ENCODE assay signal across 17 cellular contexts in genomic region chr17:15977894-15978293, GRCh38. TPM values are rescaled to one million over a fixed set of nuclear protein-coding genes. Genes with fewer than 3 reads are reported as not detected.
DNase-seq lines count a peak whose midpoint lies in the region; ATAC-seq and TF ChIP-seq lines count a peak whose summit lies in the region.
"Had no signal": no experiment of that assay in that cellular context is flagged by ENCODE, and none has a peak within 500 bp of the region (broad histone marks: within the 10 kb centered on the region; RNA-seq: fewer than 3 reads in every experiment).

No MANE protein-coding gene starts in this region.

- H3K36me3 ChIP-seq in GM23338 (ENCODE audit: insufficient read depth): no peaks in the 10 kb centered on the region; the same call in 1 of the 2 replicates
- peaks cover 47% of the 10 kb centered on the region for H3K36me3 ChIP-seq in WERI-Rb-1
- H3K36me3 ChIP-seq: BE2C had no signal

- TF ChIP-seq CTCF in GM23338 (conservative IDR thresholded peaks at IDR 0.05; ENCODE audit: low read depth in 2 of 2): no peak
- TF ChIP-seq CTCF in HFF-Myc (IDR thresholded peaks at IDR 0.05; ENCODE audit: low read depth, low read length, missing control alignments): peak; percentile 8
- peak; percentile 38; the same call in 1 of the 2 replicates for TF ChIP-seq CTCF in WERI-Rb-1 (IDR thresholded peaks at IDR 0.05; ENCODE audit: low read depth, low read length)
- no peak for TF ChIP-seq CTCF in glutamatergic neuron (IDR thresholded peaks at IDR 0.05; ENCODE audit: partially characterized antibody, unreplicated experiment)

- H3K9me3 ChIP-seq in WERI-Rb-1 (ENCODE audit: severe bottlenecking): no peaks in the 10 kb centered on the region
- H3K9me3 ChIP-seq: BE2C, HAP-1 had no signal

- H3F3A ChIP-seq in GM23338 (replicated peaks; ENCODE audit: low read depth): 0 out of 2 replicates have a peak, but pooled peaks cover 3% of the 10 kb centered on the region

- H3K27me3 ChIP-seq in GM23338 (ENCODE audit: insufficient read depth) (no peaks in the 10 kb centered on the region), WERI-Rb-1 (ENCODE audit: insufficient read depth, low read depth, severe bottlenecking) (no peaks in the 10 kb centered on the region)
- H3K27me3 ChIP-seq: BE2C had no signal

- H3K36me3 Mint-ChIP-seq in GM23338 (ENCODE audit: low read depth): peaks cover 69% of the 10 kb centered on the region
- peaks cover 31% of the 10 kb centered on the region for H3K36me3 Mint-ChIP-seq in glutamatergic neuron (ENCODE audit: unreplicated experiment)

- peaks cover 8% of the 10 kb centered on the region for H3K9me3 Mint-ChIP-seq in GM23338
- peaks cover 6% of the 10 kb centered on the region for H3K9me3 Mint-ChIP-seq in glutamatergic neuron (ENCODE audit: unreplicated experiment)
- H3K9me3 Mint-ChIP-seq: CD4-positive, alpha-beta T cell; HFFc6 had no signal

- no peaks in the 10 kb centered on the region for H3K79me2 ChIP-seq in GM23338 (replicated peaks; ENCODE audit: insufficient read depth)

- no peak for ATAC-seq in GM23338
- ATAC-seq in HG02970 (IDR thresholded peaks at IDR 0.05; ENCODE audit: low FRiP score, unreplicated experiment): no peak
- ATAC-seq: GM12878, K562 had no signal

- no peak overlapping the region for H2AFZ ChIP-seq in GM23338

- H3K4me3 Mint-ChIP-seq in GM23338 (no peak overlapping the region), glutamatergic neuron (ENCODE audit: unreplicated experiment) (no peak overlapping the region)
- H3K4me3 Mint-ChIP-seq: CD4-positive, alpha-beta T cell; HFFc6 had no signal

- no peaks in the 10 kb centered on the region for H3K9me2 ChIP-seq in GM23338 (ENCODE audit: insufficient read depth)

- peaks cover 10% of the 10 kb centered on the region for H3K4me1 Mint-ChIP-seq in GM23338
- H3K4me1 Mint-ChIP-seq in glutamatergic neuron (ENCODE audit: low read depth, unreplicated experiment): peaks cover 6% of the 10 kb centered on the region

- DNase-seq in GM23338 (ENCODE audit: low spot score): no peak
- DNase-seq in HFF-Myc (ENCODE audit: extremely low read depth, low read depth): no peak
- DNase-seq in WERI-Rb-1: no peak
- no peak for DNase-seq in glutamatergic neuron
- DNase-seq in NCI-H526 treated with DMSO at 0.1 percent for 48 hours (lab: John Stamatoyannopoulos, UW): no peak
- no peak for DNase-seq in GDM1 (lab: John Stamatoyannopoulos, UW)
- DNase-seq: ACHN; BE2C; C1 segment of cervical spinal cord; CD4-positive, alpha-beta T cell; DMS79 treated with DMSO at 0.1 percent for 48 hours; HFFc6; IMR-90 had no signal

- peaks cover 7% of the 10 kb centered on the region; the same call in 1 of the 2 replicates for H3K4me1 ChIP-seq in GM23338 (ENCODE audit: insufficient read depth)
- H3K4me1 ChIP-seq: BE2C had no signal

- no peak overlapping the region for H3K4me2 ChIP-seq in GM23338

- peak overlapping the region; percentile 24 for H3K27ac Mint-ChIP-seq in GM23338
- peak overlapping the region; percentile 28 for H3K27ac Mint-ChIP-seq in glutamatergic neuron (ENCODE audit: unreplicated experiment)
- H3K27ac Mint-ChIP-seq: CD4-positive, alpha-beta T cell; HFFc6 had no signal

- H4K20me1 ChIP-seq in GM23338 (replicated peaks; ENCODE audit: insufficient read depth): 0 out of 2 replicates have a peak, but pooled peaks cover 3% of the 10 kb centered on the region

- H3K4me3 ChIP-seq in GM23338: no peak overlapping the region
- H3K4me3 ChIP-seq in HFF-Myc (replicated peaks; ENCODE audit: low read depth, low read length): no peak overlapping the region
- no peak overlapping the region for H3K4me3 ChIP-seq in WERI-Rb-1 (ENCODE audit: low read depth, low read length)
- H3K4me3 ChIP-seq: GM12878, HAP-1, K562 had no signal

- H3K27ac ChIP-seq in GM23338 (ENCODE audit: low read depth) (no peak overlapping the region), WERI-Rb-1 (no peak overlapping the region)

- H3K27me3 Mint-ChIP-seq in GM23338 (ENCODE audit: insufficient read depth, low read depth, poor library complexity): no peaks in the 10 kb centered on the region
- no peaks in the 10 kb centered on the region for H3K27me3 Mint-ChIP-seq in glutamatergic neuron (ENCODE audit: unreplicated experiment)
- H3K27me3 Mint-ChIP-seq: CD4-positive, alpha-beta T cell had no signal

TF ChIP-seq in GM23338, 12 proteins besides CTCF, POLR2A, EP300 and RAD21 (continues in another document):
- TF ChIP-seq, protein P1, sequence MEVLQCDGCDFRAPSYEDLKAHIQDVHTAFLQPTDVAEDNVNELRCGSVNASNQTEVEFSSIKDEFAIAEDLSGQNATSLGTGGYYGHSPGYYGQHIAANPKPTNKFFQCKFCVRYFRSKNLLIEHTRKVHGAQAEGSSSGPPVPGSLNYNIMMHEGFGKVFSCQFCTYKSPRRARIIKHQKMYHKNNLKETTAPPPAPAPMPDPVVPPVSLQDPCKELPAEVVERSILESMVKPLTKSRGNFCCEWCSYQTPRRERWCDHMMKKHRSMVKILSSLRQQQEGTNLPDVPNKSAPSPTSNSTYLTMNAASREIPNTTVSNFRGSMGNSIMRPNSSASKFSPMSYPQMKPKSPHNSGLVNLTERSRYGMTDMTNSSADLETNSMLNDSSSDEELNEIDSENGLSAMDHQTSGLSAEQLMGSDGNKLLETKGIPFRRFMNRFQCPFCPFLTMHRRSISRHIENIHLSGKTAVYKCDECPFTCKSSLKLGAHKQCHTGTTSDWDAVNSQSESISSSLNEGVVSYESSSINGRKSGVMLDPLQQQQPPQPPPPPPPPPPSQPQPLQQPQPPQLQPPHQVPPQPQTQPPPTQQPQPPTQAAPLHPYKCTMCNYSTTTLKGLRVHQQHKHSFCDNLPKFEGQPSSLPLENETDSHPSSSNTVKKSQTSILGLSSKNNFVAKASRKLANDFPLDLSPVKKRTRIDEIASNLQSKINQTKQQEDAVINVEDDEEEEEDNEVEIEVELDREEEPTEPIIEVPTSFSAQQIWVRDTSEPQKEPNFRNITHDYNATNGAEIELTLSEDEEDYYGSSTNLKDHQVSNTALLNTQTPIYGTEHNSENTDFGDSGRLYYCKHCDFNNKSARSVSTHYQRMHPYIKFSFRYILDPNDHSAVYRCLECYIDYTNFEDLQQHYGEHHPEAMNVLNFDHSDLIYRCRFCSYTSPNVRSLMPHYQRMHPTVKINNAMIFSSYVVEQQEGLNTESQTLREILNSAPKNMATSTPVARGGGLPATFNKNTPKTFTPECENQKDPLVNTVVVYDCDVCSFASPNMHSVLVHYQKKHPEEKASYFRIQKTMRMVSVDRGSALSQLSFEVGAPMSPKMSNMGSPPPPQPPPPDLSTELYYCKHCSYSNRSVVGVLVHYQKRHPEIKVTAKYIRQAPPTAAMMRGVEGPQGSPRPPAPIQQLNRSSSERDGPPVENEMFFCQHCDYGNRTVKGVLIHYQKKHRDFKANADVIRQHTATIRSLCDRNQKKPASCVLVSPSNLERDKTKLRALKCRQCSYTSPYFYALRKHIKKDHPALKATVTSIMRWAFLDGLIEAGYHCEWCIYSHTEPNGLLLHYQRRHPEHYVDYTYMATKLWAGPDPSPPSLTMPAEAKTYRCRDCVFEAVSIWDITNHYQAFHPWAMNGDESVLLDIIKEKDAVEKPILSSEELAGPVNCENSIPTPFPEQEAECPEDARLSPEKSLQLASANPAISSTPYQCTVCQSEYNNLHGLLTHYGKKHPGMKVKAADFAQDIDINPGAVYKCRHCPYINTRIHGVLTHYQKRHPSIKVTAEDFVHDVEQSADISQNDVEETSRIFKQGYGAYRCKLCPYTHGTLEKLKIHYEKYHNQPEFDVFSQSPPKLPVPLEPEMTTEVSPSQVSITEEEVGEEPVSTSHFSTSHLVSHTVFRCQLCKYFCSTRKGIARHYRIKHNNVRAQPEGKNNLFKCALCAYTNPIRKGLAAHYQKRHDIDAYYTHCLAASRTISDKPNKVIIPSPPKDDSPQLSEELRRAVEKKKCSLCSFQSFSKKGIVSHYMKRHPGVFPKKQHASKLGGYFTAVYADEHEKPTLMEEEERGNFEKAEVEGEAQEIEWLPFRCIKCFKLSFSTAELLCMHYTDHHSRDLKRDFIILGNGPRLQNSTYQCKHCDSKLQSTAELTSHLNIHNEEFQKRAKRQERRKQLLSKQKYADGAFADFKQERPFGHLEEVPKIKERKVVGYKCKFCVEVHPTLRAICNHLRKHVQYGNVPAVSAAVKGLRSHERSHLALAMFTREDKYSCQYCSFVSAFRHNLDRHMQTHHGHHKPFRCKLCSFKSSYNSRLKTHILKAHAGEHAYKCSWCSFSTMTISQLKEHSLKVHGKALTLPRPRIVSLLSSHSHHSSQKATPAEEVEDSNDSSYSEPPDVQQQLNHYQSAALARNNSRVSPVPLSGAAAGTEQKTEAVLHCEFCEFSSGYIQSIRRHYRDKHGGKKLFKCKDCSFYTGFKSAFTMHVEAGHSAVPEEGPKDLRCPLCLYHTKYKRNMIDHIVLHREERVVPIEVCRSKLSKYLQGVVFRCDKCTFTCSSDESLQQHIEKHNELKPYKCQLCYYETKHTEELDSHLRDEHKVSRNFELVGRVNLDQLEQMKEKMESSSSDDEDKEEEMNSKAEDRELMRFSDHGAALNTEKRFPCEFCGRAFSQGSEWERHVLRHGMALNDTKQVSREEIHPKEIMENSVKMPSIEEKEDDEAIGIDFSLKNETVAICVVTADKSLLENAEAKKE (CRISPR knock-in tag; IDR thresholded peaks at IDR 0.05): no peak

RNA-seq across cellular contexts. Expression of gene ZSWIM7, which starts 21.6 kb away (rescaled TPM):
- total RNA-seq in GM23338 (2014; rRNA removed; shearing (Covaris generic)): 16.3 and 17.5 TPM in 2 replicates
- polyA plus RNA-seq in GM23338 (2016; fragmentation: Nextera tagmentation; extraction: Ambion mirVana): 48.0 and 50.4 TPM in 2 replicates
- total RNA-seq in glutamatergic neuron (ENCODE audit: unreplicated experiment): 29.0 TPM

RNA-seq across cellular contexts. Expression of gene TTC19, which starts 21.7 kb away (rescaled TPM):
- total RNA-seq in GM23338 (2014; rRNA removed; shearing (Covaris generic)): 92.2 and 93.5 TPM in 2 replicates
- 23.1 and 30.3 TPM in 2 replicates for polyA plus RNA-seq in GM23338 (2016; fragmentation: Nextera tagmentation; extraction: Ambion mirVana)
- 35.9 TPM for total RNA-seq in glutamatergic neuron (ENCODE audit: unreplicated experiment)

RNA-seq across cellular contexts. Expression of gene ADORA2B, which starts 33.0 kb away (rescaled TPM):
- total RNA-seq in GM23338 (2014; rRNA removed; shearing (Covaris generic)): 7.9 and 13.1 TPM in 2 replicates
- 2.7 and 3.3 TPM in 2 replicates for polyA plus RNA-seq in GM23338 (2016; fragmentation: Nextera tagmentation; extraction: Ambion mirVana)
- 0.32 TPM for total RNA-seq in glutamatergic neuron (ENCODE audit: unreplicated experiment)
- total RNA-seq: CD4-positive, alpha-beta T cell had no signal

Comparison
In these comparisons a context has a peak if more than half of its experiments do, and no peak if none do; other contexts are left out.
1. CTCF ChIP-seq: peak in HFF-Myc (single experiment) and WERI-Rb-1 (single experiment); none in GM23338 (0 of 2) and glutamatergic neuron (single experiment).